In the genomic region with DNA sequence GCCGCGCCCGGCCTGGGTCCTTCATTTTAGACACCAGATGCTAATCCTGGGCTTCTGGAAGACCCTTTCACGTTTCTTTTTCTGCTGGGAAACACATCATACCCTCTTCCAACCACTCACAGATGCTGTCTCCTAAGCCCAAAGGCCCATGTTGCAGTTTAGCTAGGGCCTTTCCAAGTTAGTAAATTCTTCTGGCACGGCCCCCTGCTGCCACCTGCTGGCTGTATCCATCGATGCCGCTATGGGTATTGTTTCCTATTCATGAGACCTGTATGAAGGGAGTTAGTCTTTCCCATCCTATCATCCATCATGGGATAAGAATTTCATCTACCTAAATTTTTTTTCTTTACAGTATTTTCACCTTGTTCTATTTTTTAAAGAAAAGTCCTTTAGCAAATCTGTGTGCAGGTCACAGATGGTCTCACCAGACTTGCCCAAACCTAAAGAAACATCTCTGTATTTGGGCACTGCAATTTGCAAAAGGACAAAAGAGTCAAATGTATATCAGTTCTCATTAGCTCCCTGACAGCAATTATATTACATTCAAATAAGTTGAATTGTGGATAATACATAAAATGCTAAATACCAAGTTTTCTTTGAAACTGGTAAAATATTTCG, we compare ENCODE assay signal across 8 cellular contexts. TPM values are rescaled to one million over a fixed set of nuclear protein-coding genes. Genes with fewer than 3 reads are reported as not detected.
A peak's percentile ranks its signal among the peaks of the same experiment; 100 is the strongest.
DNase-seq lines count a peak whose midpoint lies in the region; ATAC-seq and TF ChIP-seq lines count a peak whose summit lies in the region.

No MANE protein-coding gene starts in this region.

- no peak for TF ChIP-seq POLR2A in body of pancreas (IDR thresholded peaks at IDR 0.05)

- H3K27ac ChIP-seq in body of pancreas: no peak overlapping the region

- intact Hi-C loops in body of pancreas (cut with DNase I): no loop called here

- DNase-seq in AG10803 (ENCODE audit: low read depth) (peak; percentile 70), NCI-H146 treated with DMSO at 0.1 percent for 48 hours (lab: John Stamatoyannopoulos, UW; ENCODE audit: unreplicated experiment) (peak; percentile 34), UCSD-AML1 (lab: John Stamatoyannopoulos, UW; ENCODE audit: unreplicated experiment) (peak; percentile 78), body of pancreas (peak; percentile 79 to 85 (median 79)), inferior parietal cortex (ENCODE audit: extremely low spot score) (peak; percentile 64), mesenteric fat pad (ENCODE audit: low spot score) (no peak)
- peak; percentile 16 to 67 for DNase-seq in stimulated activated CD4-positive, alpha-beta T cell treated with anti-CD3 and anti-CD28 coated beads, Interleukin-1b, Interleukin-23, amount 100 ng/mL, for 1 hour (ENCODE audit: low read depth in 2 of 2)

- H3K4me3 ChIP-seq in AG10803 (ENCODE audit: low read length) (no peak overlapping the region), body of pancreas (no peak overlapping the region)

- WGBS in body of pancreas, 2 donors: 19 to 41% methylated on average over 5 to 8 of the region's 8 CpGs

- H3K4me1 ChIP-seq in body of pancreas: peaks cover 7% of the 10 kb centered on the region

- H3K27me3 ChIP-seq in body of pancreas: no peaks in the 10 kb centered on the region

- ATAC-seq in GM18909 (IDR thresholded peaks at IDR 0.05; ENCODE audit: poor library complexity, unreplicated experiment): peak; percentile 73
- peak; percentile 74 for ATAC-seq in body of pancreas

- H3K9me3 ChIP-seq in body of pancreas: no peaks in the 10 kb centered on the region

- no peaks in the 10 kb centered on the region for H3K36me3 ChIP-seq in body of pancreas (replicated peaks in 1 of 2; ENCODE audit: insufficient read depth in 1 of 2, low read depth in 2 of 2)

- TF ChIP-seq CTCF in AG10803 (conservative IDR thresholded peaks at IDR 0.05; ENCODE audit: low read length) (peak; percentile 74), body of pancreas (IDR thresholded peaks at IDR 0.05) (peak; percentile 60 to 74 (median 63))

RNA-seq across cellular contexts. Expression of a gene that starts 37.8 kb away (rescaled TPM):
- total RNA-seq in body of pancreas: 1 to 10 TPM; 6.2 to 7.6 TPM
- total RNA-seq in mesenteric fat pad: 1.3 TPM

RNA-seq across cellular contexts. Expression of a gene that starts 40.2 kb away (rescaled TPM):
- 1 to 10 TPM in 1 of 2 donors, under 1 TPM in 1; 0.99 to 5.7 TPM for total RNA-seq in body of pancreas
- total RNA-seq in mesenteric fat pad: 15.0 TPM
